1 cellular context compared by ENCODE assay signal in the genomic region with DNA sequence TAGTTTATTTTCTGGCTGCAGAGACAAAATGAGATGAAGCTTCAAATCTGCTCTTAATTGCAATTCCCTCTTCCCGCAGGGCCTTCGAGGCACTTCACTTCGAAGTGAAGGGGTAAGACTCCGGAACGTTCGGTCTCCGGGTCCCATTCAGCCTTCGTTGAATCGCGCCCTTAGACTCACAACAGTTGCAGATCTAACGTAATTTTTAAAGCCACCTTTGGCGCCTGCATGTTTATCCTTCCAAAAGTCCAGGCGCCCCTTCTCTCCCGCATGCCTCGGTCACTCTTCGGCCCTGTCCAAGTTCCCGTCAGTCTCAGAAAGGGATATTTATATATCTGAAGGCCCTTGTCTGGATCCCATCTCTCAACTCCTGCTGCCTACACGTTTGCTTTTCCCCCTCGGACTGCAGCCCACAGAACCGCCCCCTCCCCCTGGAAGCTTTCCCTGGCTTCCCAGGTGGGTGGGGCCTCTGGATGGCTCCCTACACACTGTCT.
TF ChIP-seq lines count a peak whose summit lies in the region.

No MANE protein-coding gene starts in this region.

TF ChIP-seq in SK-N-SH treated with all-trans-retinoic acid at 6 μM for 48 hours, 23 proteins besides CTCF, POLR2A, EP300 and RAD21 (continued from another document):
- TF ChIP-seq, protein P1, sequence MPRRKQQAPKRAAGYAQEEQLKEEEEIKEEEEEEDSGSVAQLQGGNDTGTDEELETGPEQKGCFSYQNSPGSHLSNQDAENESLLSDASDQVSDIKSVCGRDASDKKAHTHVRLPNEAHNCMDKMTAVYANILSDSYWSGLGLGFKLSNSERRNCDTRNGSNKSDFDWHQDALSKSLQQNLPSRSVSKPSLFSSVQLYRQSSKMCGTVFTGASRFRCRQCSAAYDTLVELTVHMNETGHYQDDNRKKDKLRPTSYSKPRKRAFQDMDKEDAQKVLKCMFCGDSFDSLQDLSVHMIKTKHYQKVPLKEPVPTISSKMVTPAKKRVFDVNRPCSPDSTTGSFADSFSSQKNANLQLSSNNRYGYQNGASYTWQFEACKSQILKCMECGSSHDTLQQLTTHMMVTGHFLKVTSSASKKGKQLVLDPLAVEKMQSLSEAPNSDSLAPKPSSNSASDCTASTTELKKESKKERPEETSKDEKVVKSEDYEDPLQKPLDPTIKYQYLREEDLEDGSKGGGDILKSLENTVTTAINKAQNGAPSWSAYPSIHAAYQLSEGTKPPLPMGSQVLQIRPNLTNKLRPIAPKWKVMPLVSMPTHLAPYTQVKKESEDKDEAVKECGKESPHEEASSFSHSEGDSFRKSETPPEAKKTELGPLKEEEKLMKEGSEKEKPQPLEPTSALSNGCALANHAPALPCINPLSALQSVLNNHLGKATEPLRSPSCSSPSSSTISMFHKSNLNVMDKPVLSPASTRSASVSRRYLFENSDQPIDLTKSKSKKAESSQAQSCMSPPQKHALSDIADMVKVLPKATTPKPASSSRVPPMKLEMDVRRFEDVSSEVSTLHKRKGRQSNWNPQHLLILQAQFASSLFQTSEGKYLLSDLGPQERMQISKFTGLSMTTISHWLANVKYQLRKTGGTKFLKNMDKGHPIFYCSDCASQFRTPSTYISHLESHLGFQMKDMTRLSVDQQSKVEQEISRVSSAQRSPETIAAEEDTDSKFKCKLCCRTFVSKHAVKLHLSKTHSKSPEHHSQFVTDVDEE (CRISPR knock-in tag; IDR thresholded peaks at IDR 0.05) = no peak
- TF ChIP-seq ZNF70 (CRISPR knock-in tag; IDR thresholded peaks at IDR 0.05) = no peak
- TF ChIP-seq ZNF8 (CRISPR knock-in tag; IDR thresholded peaks at IDR 0.05) = no peak
- no peak for TF ChIP-seq CREB5 (CRISPR knock-in tag; IDR thresholded peaks at IDR 0.05; ENCODE audit: low read depth)
- TF ChIP-seq PPARA (CRISPR knock-in tag; IDR thresholded peaks at IDR 0.05; ENCODE audit: borderline replicate concordance) = no peak
- TF ChIP-seq ZFP30 (CRISPR knock-in tag; IDR thresholded peaks at IDR 0.05) = no peak
- no peak for TF ChIP-seq ISL1 (CRISPR knock-in tag; IDR thresholded peaks at IDR 0.05)
- no peak for TF ChIP-seq TOX (CRISPR knock-in tag; IDR thresholded peaks at IDR 0.05; ENCODE audit: borderline replicate concordance)
- TF ChIP-seq TCF4 (CRISPR knock-in tag; IDR thresholded peaks at IDR 0.05; ENCODE audit: borderline replicate concordance) = no peak
- no peak for TF ChIP-seq OSR1 (CRISPR knock-in tag; IDR thresholded peaks at IDR 0.05)
- TF ChIP-seq GLIS3 (CRISPR knock-in tag; IDR thresholded peaks at IDR 0.05) = no peak
- TF ChIP-seq SNAI2 (CRISPR knock-in tag; IDR thresholded peaks at IDR 0.05) = no peak
- TF ChIP-seq, protein P2, sequence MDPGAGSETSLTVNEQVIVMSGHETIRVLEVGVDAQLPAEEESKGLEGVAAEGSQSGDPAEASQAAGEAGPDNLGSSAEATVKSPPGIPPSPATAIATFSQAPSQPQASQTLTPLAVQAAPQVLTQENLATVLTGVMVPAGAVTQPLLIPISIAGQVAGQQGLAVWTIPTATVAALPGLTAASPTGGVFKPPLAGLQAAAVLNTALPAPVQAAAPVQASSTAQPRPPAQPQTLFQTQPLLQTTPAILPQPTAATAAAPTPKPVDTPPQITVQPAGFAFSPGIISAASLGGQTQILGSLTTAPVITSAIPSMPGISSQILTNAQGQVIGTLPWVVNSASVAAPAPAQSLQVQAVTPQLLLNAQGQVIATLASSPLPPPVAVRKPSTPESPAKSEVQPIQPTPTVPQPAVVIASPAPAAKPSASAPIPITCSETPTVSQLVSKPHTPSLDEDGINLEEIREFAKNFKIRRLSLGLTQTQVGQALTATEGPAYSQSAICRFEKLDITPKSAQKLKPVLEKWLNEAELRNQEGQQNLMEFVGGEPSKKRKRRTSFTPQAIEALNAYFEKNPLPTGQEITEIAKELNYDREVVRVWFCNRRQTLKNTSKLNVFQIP (CRISPR knock-in tag; IDR thresholded peaks at IDR 0.05; ENCODE audit: borderline replicate concordance, low read depth) = no peak
- TF ChIP-seq ESRRG (CRISPR knock-in tag; IDR thresholded peaks at IDR 0.05) = no peak
- TF ChIP-seq, protein P3, sequence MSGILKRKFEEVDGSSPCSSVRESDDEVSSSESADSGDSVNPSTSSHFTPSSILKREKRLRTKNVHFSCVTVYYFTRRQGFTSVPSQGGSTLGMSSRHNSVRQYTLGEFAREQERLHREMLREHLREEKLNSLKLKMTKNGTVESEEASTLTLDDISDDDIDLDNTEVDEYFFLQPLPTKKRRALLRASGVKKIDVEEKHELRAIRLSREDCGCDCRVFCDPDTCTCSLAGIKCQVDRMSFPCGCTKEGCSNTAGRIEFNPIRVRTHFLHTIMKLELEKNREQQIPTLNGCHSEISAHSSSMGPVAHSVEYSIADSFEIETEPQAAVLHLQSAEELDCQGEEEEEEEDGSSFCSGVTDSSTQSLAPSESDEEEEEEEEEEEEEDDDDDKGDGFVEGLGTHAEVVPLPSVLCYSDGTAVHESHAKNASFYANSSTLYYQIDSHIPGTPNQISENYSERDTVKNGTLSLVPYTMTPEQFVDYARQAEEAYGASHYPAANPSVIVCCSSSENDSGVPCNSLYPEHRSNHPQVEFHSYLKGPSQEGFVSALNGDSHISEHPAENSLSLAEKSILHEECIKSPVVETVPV (CRISPR knock-in tag; IDR thresholded peaks at IDR 0.05) = no peak
- TF ChIP-seq ZC3H10 (CRISPR knock-in tag; IDR thresholded peaks at IDR 0.05) = no peak
